8 cellular contexts compared by ENCODE assay signal in the genomic region with DNA sequence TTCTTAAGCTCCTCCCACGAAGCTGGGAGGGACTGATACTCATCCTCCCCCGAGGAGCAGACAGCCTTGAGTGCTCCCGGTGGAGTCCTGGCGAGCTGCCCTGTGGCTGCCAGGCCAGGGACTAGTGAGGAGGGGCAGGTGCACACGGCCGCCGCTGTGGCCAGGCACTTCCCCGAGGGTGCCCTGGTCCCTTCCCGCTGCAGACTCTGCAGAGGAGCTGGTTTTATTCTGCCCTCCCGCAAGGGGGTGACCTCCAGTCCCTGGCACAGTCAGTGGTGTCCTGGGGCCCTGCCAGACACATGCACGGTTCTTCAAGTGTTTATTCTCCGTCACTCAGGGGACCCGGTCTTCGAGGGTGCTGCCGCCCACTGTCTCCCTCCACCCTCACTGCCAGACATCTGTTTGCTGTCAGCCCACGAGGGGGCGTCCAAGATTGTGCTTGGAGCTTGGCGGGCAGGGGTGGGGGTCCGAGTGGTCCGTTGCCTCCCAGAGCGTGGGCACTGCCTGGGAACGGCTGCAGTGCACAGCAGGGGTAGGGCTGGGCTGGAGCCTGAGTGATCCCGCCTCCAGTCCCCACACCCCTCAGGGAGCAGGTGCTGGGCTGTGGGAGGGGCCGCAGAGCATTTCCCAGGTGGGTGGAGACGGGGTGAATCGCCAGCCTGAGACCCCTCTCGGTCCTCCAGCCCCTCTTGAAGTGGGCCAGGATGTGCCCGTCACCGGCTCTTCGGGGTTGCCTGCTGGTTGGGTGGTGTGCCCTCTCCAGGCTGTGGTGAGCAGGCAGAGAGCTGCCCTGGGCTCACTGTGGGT. TPM values are rescaled to one million over a fixed set of nuclear protein-coding genes. Genes with fewer than 3 reads are reported as not detected.
DNase-seq lines count a peak whose midpoint lies in the region; ATAC-seq and TF ChIP-seq lines count a peak whose summit lies in the region.

No MANE protein-coding gene starts in this region.

- H3K4me1 ChIP-seq in DOHH2 (ENCODE audit: control insufficient read depth, low read length), result peaks cover 35% of the 10 kb centered on the region
- H3K4me1 ChIP-seq in lung (ENCODE audit: control insufficient read depth in 2 of 2, insufficient read depth in 2 of 2, low read length in 2 of 2), result peaks cover 0 to 17% of the 10 kb centered on the region in 2 donors

- H3K9me3 ChIP-seq in DOHH2 (ENCODE audit: control insufficient read depth, insufficient read depth, low read length), result no peaks in the 10 kb centered on the region
- H3K9me3 ChIP-seq in lung (ENCODE audit: control insufficient read depth in 2 of 2, insufficient read depth in 1 of 2, low read length in 1 of 2), result no peaks in the 10 kb centered on the region

- peak overlapping the region; percentile 54 for H3K4me2 ChIP-seq in DOHH2 (ENCODE audit: low read length)

- no peak overlapping the region for H3K27ac ChIP-seq in DOHH2 (ENCODE audit: low read depth, low read length)
- no peak overlapping the region for H3K27ac ChIP-seq in lung (ENCODE audit: low read depth in 1 of 2, low read length in 1 of 2)
- H3K27ac ChIP-seq in coronary artery, result no peak overlapping the region

- peaks cover 17% of the 10 kb centered on the region for H3K79me2 ChIP-seq in DOHH2 (ENCODE audit: control insufficient read depth, low read length)

- no peaks in the 10 kb centered on the region; the same call in 1 of the 2 replicates for H3K36me3 ChIP-seq in DOHH2 (ENCODE audit: control insufficient read depth, low read length)
- H3K36me3 ChIP-seq in lung (ENCODE audit: control insufficient read depth in 2 of 2, insufficient read depth in 2 of 2, low read length in 2 of 2), result no peaks in the 10 kb centered on the region

- H3K27me3 ChIP-seq in DOHH2 (ENCODE audit: control insufficient read depth, low read length) (no peaks in the 10 kb centered on the region), lung (ENCODE audit: control insufficient read depth, insufficient read depth) (no peaks in the 10 kb centered on the region)

- ATAC-seq in lung (ENCODE audit: insufficient read depth, low FRiP score), result no peak
- ATAC-seq in GM21367 (IDR thresholded peaks at IDR 0.05; ENCODE audit: unreplicated experiment), result no peak
- ATAC-seq in GM21825 (IDR thresholded peaks at IDR 0.05; ENCODE audit: unreplicated experiment), result no peak

- in situ Hi-C loops in T47D (cut with HindIII; ENCODE audit: low pct_unique_long_range_greater_than_20kb, low sequenced_read_pairs), result no loop called here

- WGBS in lung, 2 donors, result 5 to 7% methylated on average over 29 to 30 of the region's 30 CpGs

- peak; percentile 94 for TF ChIP-seq CTCF in DOHH2 (IDR thresholded peaks at IDR 0.05; ENCODE audit: low read depth, low read length, poor library complexity, severe bottlenecking)
- TF ChIP-seq CTCF in LNCaP clone FGC (IDR thresholded peaks at IDR 0.05; ENCODE audit: control insufficient read depth, extremely low read depth, insufficient read depth), result peak; percentile 41
- no peak for TF ChIP-seq CTCF in lung (IDR thresholded peaks at IDR 0.05; ENCODE audit: control extremely low read depth, extremely low read depth)
- no peak for TF ChIP-seq CTCF in coronary artery (IDR thresholded peaks at IDR 0.05)

- no peaks in the 10 kb centered on the region for H3F3A ChIP-seq in DOHH2 (ENCODE audit: control insufficient read depth, insufficient read depth)

- no peaks in the 10 kb centered on the region for H4K20me1 ChIP-seq in DOHH2 (ENCODE audit: control insufficient read depth, insufficient read depth, low read depth, low read length)

- DNase-seq in LNCaP clone FGC (ENCODE audit: low read depth) (peak; percentile 79), SHP77 (lab: John Stamatoyannopoulos, UW) (peak; percentile 91 to 96), T47D (ENCODE audit: low read depth in 1 of 2, low spot score in 1 of 2) (peak; percentile 70 to 79), lung (ENCODE audit: low spot score) (peak; percentile 70), coronary artery (ENCODE audit: low spot score) (no peak)

- H3K9me2 ChIP-seq in DOHH2 (replicated peaks; ENCODE audit: control insufficient read depth, low read length), result no peaks in the 10 kb centered on the region

- H3K4me3 ChIP-seq in DOHH2 (ENCODE audit: low read length) (peak overlapping the region; percentile 32), LNCaP clone FGC (ENCODE audit: low read depth, low read length) (no peak overlapping the region), lung (no peak overlapping the region), coronary artery (no peak overlapping the region)

RNA-seq across cellular contexts. Expression of gene CABLES2, which starts 3.1 kb away (rescaled TPM):
- total RNA-seq in lung, result 1 to 10 TPM; 3.5 to 4.4 TPM
- 1 to 10 TPM; 1.9 to 3.7 TPM for polyA plus RNA-seq in lung

RNA-seq across cellular contexts. Expression of gene RBBP8NL, which starts 17.2 kb away (rescaled TPM):
- 1 to 10 TPM; 1.0 to 1.3 TPM for total RNA-seq in lung
- 1 to 10 TPM in 1 of 2 donors, under 1 TPM in 1; 0.21 to 1.2 TPM for polyA plus RNA-seq in lung

RNA-seq across cellular contexts. Expression of gene RPS21, which starts 23.2 kb away (rescaled TPM):
- 1,000 to 10,000 TPM in 1 of 2 donors, 100 to 1,000 TPM in 1; 222 to 1,251 TPM for total RNA-seq in lung
- 1,000 to 10,000 TPM; 4,051 to 4,827 TPM for polyA plus RNA-seq in lung

RNA-seq across cellular contexts. Expression of gene LAMA5, which starts 43.0 kb away (rescaled TPM):
- total RNA-seq in lung, result 100 to 1,000 TPM; 209 to 315 TPM
- 100 to 1,000 TPM; 116 to 279 TPM for polyA plus RNA-seq in lung

Comparison
In these comparisons a context has a peak if more than half of its experiments do, and no peak if none do; other contexts are left out.
1. CTCF ChIP-seq: peak in DOHH2 (single experiment) and LNCaP clone FGC (single experiment); none in lung (single experiment) and coronary artery (single experiment).